1 cellular context compared by ENCODE assay signal in the genomic region with DNA sequence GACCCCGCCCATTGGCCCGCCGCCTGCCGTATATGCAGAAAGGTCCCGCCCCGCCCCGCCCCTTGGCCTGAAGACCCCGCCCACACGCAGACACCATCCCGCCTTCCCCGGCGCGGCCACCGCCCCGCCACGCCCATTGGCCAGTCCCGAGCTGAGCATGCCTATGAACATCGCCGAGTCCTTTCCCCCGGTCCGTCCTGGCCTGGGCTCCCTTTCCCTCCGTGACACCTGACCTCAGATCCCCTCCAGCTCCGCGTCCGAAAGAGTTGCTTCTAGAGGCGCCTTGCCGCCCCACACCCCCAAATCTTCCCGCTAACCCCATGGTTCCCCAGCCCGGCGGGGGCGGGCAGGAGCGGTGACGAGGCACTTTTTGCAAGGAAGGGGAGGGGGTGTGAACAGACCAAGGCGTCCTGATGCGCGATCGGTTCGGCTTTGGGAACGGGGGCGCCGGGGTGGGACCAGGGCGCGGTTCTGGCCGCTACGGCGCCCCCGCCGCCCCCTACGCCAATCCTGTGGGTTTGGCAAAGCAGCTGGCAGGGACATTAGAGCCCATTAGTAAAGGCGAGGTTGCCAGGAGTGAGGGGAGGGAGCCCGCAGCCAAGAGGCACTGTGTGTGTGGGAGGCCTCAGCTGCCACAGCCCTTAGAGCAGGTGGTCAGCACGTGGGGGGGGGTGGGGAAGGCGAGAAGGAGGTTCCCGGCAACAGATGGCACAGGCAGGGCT.
TF ChIP-seq lines count a peak whose summit lies in the region.

No MANE protein-coding gene starts in this region.

TF ChIP-seq in K562, 482 proteins besides CTCF, POLR2A, EP300 and RAD21 (continued from another document and continues in another):
- TF ChIP-seq HBP1 (CRISPR knock-in tag; IDR thresholded peaks at IDR 0.05) = 0 out of 2 replicates have a peak, but pooled peaks have one; percentile 35
- no peak for TF ChIP-seq GABPA (tag; conservative IDR thresholded peaks at IDR 0.05; ENCODE audit: low read depth)
- TF ChIP-seq ZNF316 (IDR thresholded peaks at IDR 0.05) = peak; percentile 97
- TF ChIP-seq, protein P1, sequence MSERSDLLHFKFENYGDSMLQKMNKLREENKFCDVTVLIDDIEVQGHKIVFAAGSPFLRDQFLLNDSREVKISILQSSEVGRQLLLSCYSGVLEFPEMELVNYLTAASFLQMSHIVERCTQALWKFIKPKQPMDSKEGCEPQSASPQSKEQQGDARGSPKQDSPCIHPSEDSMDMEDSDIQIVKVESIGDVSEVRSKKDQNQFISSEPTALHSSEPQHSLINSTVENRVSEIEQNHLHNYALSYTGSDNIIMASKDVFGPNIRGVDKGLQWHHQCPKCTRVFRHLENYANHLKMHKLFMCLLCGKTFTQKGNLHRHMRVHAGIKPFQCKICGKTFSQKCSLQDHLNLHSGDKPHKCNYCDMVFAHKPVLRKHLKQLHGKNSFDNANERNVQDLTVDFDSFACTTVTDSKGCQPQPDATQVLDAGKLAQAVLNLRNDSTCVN (CRISPR knock-in tag; IDR thresholded peaks at IDR 0.05) = peak; percentile 38; the same call in 1 of the 2 replicates
- TF ChIP-seq, protein P2, sequence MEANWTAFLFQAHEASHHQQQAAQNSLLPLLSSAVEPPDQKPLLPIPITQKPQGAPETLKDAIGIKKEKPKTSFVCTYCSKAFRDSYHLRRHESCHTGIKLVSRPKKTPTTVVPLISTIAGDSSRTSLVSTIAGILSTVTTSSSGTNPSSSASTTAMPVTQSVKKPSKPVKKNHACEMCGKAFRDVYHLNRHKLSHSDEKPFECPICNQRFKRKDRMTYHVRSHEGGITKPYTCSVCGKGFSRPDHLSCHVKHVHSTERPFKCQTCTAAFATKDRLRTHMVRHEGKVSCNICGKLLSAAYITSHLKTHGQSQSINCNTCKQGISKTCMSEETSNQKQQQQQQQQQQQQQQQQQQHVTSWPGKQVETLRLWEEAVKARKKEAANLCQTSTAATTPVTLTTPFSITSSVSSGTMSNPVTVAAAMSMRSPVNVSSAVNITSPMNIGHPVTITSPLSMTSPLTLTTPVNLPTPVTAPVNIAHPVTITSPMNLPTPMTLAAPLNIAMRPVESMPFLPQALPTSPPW (CRISPR knock-in tag; IDR thresholded peaks at IDR 0.05) = peak; percentile 92
- no peak for TF ChIP-seq SMARCB1 (IDR thresholded peaks at IDR 0.05; ENCODE audit: insufficient read length, low read depth)
- 0 out of 2 replicates have a peak, but pooled peaks have one; percentile 9 for TF ChIP-seq FOSL1 (tag; conservative IDR thresholded peaks at IDR 0.05)
- peak; percentile 28; the same call in 1 of the 2 replicates for TF ChIP-seq ZNF41 (CRISPR knock-in tag; conservative IDR thresholded peaks at IDR 0.05)
- TF ChIP-seq, protein P3, sequence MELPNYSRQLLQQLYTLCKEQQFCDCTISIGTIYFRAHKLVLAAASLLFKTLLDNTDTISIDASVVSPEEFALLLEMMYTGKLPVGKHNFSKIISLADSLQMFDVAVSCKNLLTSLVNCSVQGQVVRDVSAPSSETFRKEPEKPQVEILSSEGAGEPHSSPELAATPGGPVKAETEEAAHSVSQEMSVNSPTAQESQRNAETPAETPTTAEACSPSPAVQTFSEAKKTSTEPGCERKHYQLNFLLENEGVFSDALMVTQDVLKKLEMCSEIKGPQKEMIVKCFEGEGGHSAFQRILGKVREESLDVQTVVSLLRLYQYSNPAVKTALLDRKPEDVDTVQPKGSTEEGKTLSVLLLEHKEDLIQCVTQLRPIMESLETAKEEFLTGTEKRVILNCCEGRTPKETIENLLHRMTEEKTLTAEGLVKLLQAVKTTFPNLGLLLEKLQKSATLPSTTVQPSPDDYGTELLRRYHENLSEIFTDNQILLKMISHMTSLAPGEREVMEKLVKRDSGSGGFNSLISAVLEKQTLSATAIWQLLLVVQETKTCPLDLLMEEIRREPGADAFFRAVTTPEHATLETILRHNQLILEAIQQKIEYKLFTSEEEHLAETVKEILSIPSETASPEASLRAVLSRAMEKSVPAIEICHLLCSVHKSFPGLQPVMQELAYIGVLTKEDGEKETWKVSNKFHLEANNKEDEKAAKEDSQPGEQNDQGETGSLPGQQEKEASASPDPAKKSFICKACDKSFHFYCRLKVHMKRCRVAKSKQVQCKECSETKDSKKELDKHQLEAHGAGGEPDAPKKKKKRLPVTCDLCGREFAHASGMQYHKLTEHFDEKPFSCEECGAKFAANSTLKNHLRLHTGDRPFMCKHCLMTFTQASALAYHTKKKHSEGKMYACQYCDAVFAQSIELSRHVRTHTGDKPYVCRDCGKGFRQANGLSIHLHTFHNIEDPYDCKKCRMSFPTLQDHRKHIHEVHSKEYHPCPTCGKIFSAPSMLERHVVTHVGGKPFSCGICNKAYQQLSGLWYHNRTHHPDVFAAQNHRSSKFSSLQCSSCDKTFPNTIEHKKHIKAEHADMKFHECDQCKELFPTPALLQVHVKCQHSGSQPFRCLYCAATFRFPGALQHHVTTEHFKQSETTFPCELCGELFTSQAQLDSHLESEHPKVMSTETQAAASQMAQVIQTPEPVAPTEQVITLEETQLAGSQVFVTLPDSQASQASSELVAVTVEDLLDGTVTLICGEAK (IDR thresholded peaks at IDR 0.05) = 0 out of 2 replicates have a peak, but pooled peaks have one; percentile 17
- TF ChIP-seq, protein P3 (CRISPR knock-in tag; IDR thresholded peaks at IDR 0.05) = no peak
- TF ChIP-seq IRF9 (tag; IDR thresholded peaks at IDR 0.05) = no peak; the same call in none of the 2 replicates
- peak; percentile 87 for TF ChIP-seq TFAP4 (CRISPR knock-in tag; IDR thresholded peaks at IDR 0.05; ENCODE audit: borderline replicate concordance)
- 0 out of 2 replicates have a peak, but pooled peaks have one; percentile 38 for TF ChIP-seq FOXJ2 (tag; IDR thresholded peaks at IDR 0.05)
- TF ChIP-seq NFIC (IDR thresholded peaks at IDR 0.05) = peak; percentile 42
- TF ChIP-seq ZNF407 (IDR thresholded peaks at IDR 0.05; ENCODE audit: low read depth) = no peak
- TF ChIP-seq MNT (conservative IDR thresholded peaks at IDR 0.05) = peak; percentile 85 to 92
- no peak for TF ChIP-seq ZNF197 (CRISPR knock-in tag; IDR thresholded peaks at IDR 0.05; ENCODE audit: low read depth)
- TF ChIP-seq FOXK2 (conservative IDR thresholded peaks at IDR 0.05 in 1 of 2, IDR thresholded peaks at IDR 0.05 in 1 of 2; ENCODE audit: low read depth in 2 of 2) = no peak; a peak in 1 of 4 replicates
- TF ChIP-seq KLF16 (IDR thresholded peaks at IDR 0.05) = peak; percentile 71
- TF ChIP-seq CTBP1 (IDR thresholded peaks at IDR 0.05; ENCODE audit: borderline replicate concordance) = no peak; the same call in 1 of the 2 replicates
- no peak for TF ChIP-seq PTRF (tag; IDR thresholded peaks at IDR 0.05)
